8 cellular contexts compared by ENCODE assay signal in genomic region chrX:12997898-12998687, GRCh38. TPM values are rescaled to one million over a fixed set of nuclear protein-coding genes. Genes with fewer than 3 reads are reported as not detected.
DNase-seq lines count a peak whose midpoint lies in the region; ATAC-seq and TF ChIP-seq lines count a peak whose summit lies in the region.

No MANE protein-coding gene starts in this region.

- H3K9ac ChIP-seq in Karpas-422 (ENCODE audit: low read length): no peak overlapping the region; the same call in 1 of the 2 replicates

- peak overlapping the region in 3 of 5 experiments; percentile 10 to 54 (median 15) for H3K4me3 Mint-ChIP-seq in brain
- peak overlapping the region; percentile 69 for H3K4me3 Mint-ChIP-seq in natural killer cell treated with Interleukin-12 subunit alpha and Interleukin-12 subunit beta and Interleukin-15 and Interleukin-18, amount 100 ng/mL, for 72 hours

- peaks cover 46% of the 10 kb centered on the region for H3K4me1 Mint-ChIP-seq in brain
- peaks cover 33 to 41% of the 10 kb centered on the region in 2 donors for H3K4me1 Mint-ChIP-seq in natural killer cell treated with Interleukin-12 subunit alpha and Interleukin-12 subunit beta and Interleukin-15 and Interleukin-18, amount 100 ng/mL, for 72 hours (ENCODE audit: low read depth in 2 of 2)

- no peaks in the 10 kb centered on the region for H3K27me3 ChIP-seq in Karpas-422 (ENCODE audit: low read length)
- no peaks in the 10 kb centered on the region for H3K27me3 ChIP-seq in brain microvascular endothelial cell (replicated peaks)

- H4K20me1 ChIP-seq in Karpas-422 (ENCODE audit: insufficient read depth, low read depth, low read length): no peaks in the 10 kb centered on the region

- peaks cover 58% of the 10 kb centered on the region for H3K4me1 ChIP-seq in Karpas-422 (ENCODE audit: low read length)

- H3K36me3 ChIP-seq in Karpas-422 (ENCODE audit: insufficient read depth, low read length) (no peaks in the 10 kb centered on the region), brain microvascular endothelial cell (replicated peaks) (no peaks in the 10 kb centered on the region)

- no peaks in the 10 kb centered on the region for H3K79me2 ChIP-seq in Karpas-422 (ENCODE audit: low read length)

- TF ChIP-seq CTCF in brain (conservative IDR thresholded peaks at IDR 0.05) (no peak), brain microvascular endothelial cell (IDR thresholded peaks at IDR 0.05; ENCODE audit: low read depth, low read length, missing control alignments) (no peak)

- H3K36me3 Mint-ChIP-seq in brain: no peaks in the 10 kb centered on the region
- no peaks in the 10 kb centered on the region for H3K36me3 Mint-ChIP-seq in natural killer cell treated with Interleukin-12 subunit alpha and Interleukin-12 subunit beta and Interleukin-15 and Interleukin-18, amount 100 ng/mL, for 72 hours

- DNase-seq in C1 segment of cervical spinal cord (lab: John Stamatoyannopoulos, UW) (peak in 11 of 14 donors; percentile 11 to 68 (median 50)), Karpas-422 (no peak), brain microvascular endothelial cell (no peak)
- no peak for DNase-seq in natural killer cell treated with Interleukin-12 subunit alpha and Interleukin-12 subunit beta and Interleukin-15 and Interleukin-18, amount 100 ng/mL, for 72 hours (ENCODE audit: low spot score)

- peaks cover 0 to 4% (median 0%) of the 10 kb centered on the region in 5 experiments for H3K9me3 Mint-ChIP-seq in brain
- no peaks in the 10 kb centered on the region for H3K9me3 Mint-ChIP-seq in natural killer cell treated with Interleukin-12 subunit alpha and Interleukin-12 subunit beta and Interleukin-15 and Interleukin-18, amount 100 ng/mL, for 72 hours

- H3K27ac ChIP-seq in Karpas-422 (ENCODE audit: low read length) (no peak overlapping the region), brain microvascular endothelial cell (no peak overlapping the region)

- in situ Hi-C loops in brain microvascular endothelial cell (cut with HindIII; ENCODE audit: low pct_ligation_motif_present, low sequenced_read_pairs): no loop called here

- H2AFZ ChIP-seq in Karpas-422 (ENCODE audit: low read length): no peak overlapping the region

- H3K9me2 ChIP-seq in Karpas-422 (replicated peaks; ENCODE audit: insufficient read depth, low read length): no peaks in the 10 kb centered on the region

- no peaks in the 10 kb centered on the region for H3K9me3 ChIP-seq in Karpas-422 (ENCODE audit: low read length)

- H3K27ac Mint-ChIP-seq in brain: peak overlapping the region; percentile 55 to 96 (median 68)
- peak overlapping the region; percentile 74 to 84 for H3K27ac Mint-ChIP-seq in natural killer cell treated with Interleukin-12 subunit alpha and Interleukin-12 subunit beta and Interleukin-15 and Interleukin-18, amount 100 ng/mL, for 72 hours

- H3K4me3 ChIP-seq in Karpas-422 (ENCODE audit: low read length) (no peak overlapping the region), brain microvascular endothelial cell (ENCODE audit: low read depth, low read length) (no peak overlapping the region)

- no peak for ATAC-seq in natural killer cell treated with Interleukin-12 subunit alpha and Interleukin-12 subunit beta and Interleukin-15 and Interleukin-18, amount 100 ng/mL, for 72 hours
- ATAC-seq in HG02642 (IDR thresholded peaks at IDR 0.05; ENCODE audit: poor library complexity, unreplicated experiment) (no peak), GM21786 (IDR thresholded peaks at IDR 0.05; ENCODE audit: unreplicated experiment) (no peak), GM19324 (IDR thresholded peaks at IDR 0.05; ENCODE audit: low FRiP score, unreplicated experiment) (no peak)

- peak overlapping the region; percentile 10 for H3K4me2 ChIP-seq in Karpas-422 (ENCODE audit: low read depth, low read length, poor library complexity, severe bottlenecking)

- no peaks in the 10 kb centered on the region for H3K27me3 Mint-ChIP-seq in brain
- H3K27me3 Mint-ChIP-seq in natural killer cell treated with Interleukin-12 subunit alpha and Interleukin-12 subunit beta and Interleukin-15 and Interleukin-18, amount 100 ng/mL, for 72 hours: peaks cover 0 to 22% of the 10 kb centered on the region in 2 donors

RNA-seq across cellular contexts. Expression of gene TMSB4X, which starts 23.2 kb away (rescaled TPM):
- total RNA-seq in Karpas-422 (2014; rRNA removed; shearing (Covaris generic); ENCODE audit: low replicate concordance): 2,363 and 3,856 TPM in 2 replicates
- 3,699 TPM for polyA plus RNA-seq in brain (ENCODE audit: insufficient read depth, low read depth, low replicate concordance)
- 1,000 to 10,000 TPM; 2,674 to 5,601 TPM for total RNA-seq in natural killer cell treated with Interleukin-12 subunit alpha and Interleukin-12 subunit beta and Interleukin-15 and Interleukin-18, amount 100 ng/mL, for 72 hours

RNA-seq across cellular contexts. Expression of gene FAM9C, which starts 46.3 kb away (rescaled TPM):
- total RNA-seq in Karpas-422 (2014; rRNA removed; shearing (Covaris generic); ENCODE audit: low replicate concordance): not detected in 2 replicates
- polyA plus RNA-seq in brain (ENCODE audit: insufficient read depth, low read depth, low replicate concordance): not detected
- not detected for total RNA-seq in natural killer cell treated with Interleukin-12 subunit alpha and Interleukin-12 subunit beta and Interleukin-15 and Interleukin-18, amount 100 ng/mL, for 72 hours

Comparison
In these comparisons a context has a peak if more than half of its experiments do, and no peak if none do; other contexts are left out.
1. DNase-seq: peak in C1 segment of cervical spinal cord (11 of 14); none in Karpas-422 (single experiment), natural killer cell treated with Interleukin-12 subunit alpha and Interleukin-12 subunit beta and Interleukin-15 and Interleukin-18, amount 100 ng/mL, for 72 hours (single experiment) and brain microvascular endothelial cell (single experiment).